Comparison of ENCODE assay signal across 37 cellular contexts in the genomic region with DNA sequence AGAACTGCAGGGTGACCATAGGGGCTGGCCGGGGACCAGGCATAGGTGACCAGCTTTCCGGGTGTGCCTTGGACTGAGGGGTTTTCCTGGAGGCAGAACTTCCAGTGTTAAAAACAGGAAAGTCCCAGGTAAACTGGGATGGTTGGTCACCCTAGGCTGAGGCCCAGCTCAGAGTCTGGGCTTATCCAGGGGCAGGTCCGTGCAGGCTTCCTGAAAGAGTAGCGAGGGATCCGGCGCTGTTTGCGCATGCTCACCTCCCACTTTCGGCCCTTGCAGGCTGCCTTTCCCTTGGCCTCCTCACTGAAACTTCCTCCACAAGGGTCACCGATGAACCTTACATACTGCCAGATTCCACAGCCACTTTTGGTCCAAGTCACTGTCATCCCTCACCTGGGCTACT.
"Had no signal": no experiment of that assay in that cellular context is flagged by ENCODE, and none has a peak within 500 bp of the region (broad histone marks: within the 10 kb centered on the region; RNA-seq: fewer than 3 reads in every experiment).

No MANE protein-coding gene starts in this region.

- DNase-seq: activated CD4-positive, alpha-beta memory T cell treated with anti-CD3 and anti-CD28 coated beads, Interleukin-2, amount 10 ng/mL, durations not matched to agents 7 days and 5 days; activated CD4-positive, alpha-beta T cell treated with anti-CD3 and anti-CD28 coated beads for 1 hour; activated CD4-positive, alpha-beta T cell treated with anti-CD3 and anti-CD28 coated beads for 48 hours; activated CD4-positive, CD25-positive, alpha-beta regulatory T cell; activated CD8-positive, alpha-beta memory T cell treated with anti-CD3 and anti-CD28 coated beads for 24 hours; activated CD8-positive, alpha-beta memory T cell treated with anti-CD3 and anti-CD28 coated beads, Interleukin-2, amount 10 ng/mL, durations not matched to agents 7 days and 5 days; activated effector memory CD4-positive, alpha-beta T cell treated with anti-CD3 and anti-CD28 coated beads, Interleukin-2, amount 50 U/mL, for 16 hours; activated naive CD4-positive, alpha-beta T cell; activated naive CD4-positive, alpha-beta T cell treated with anti-CD3 and anti-CD28 coated beads, Interleukin-2, amount 50 U/mL, for 16 hours; activated naive CD8-positive, alpha-beta T cell treated with anti-CD3 and anti-CD28 coated beads for 36 hours; activated T-cell treated with anti-CD3 and anti-CD28 coated beads, Interleukin-2, amount 50 U/mL, for 1 hour; activated T-cell treated with anti-CD3 and anti-CD28 coated beads, Interleukin-2, amount 50 U/mL, for 72 hours; amniotic stem cell; aorta; brain microvascular endothelial cell; Kasumi-1; KG1; MG63; NCI-H1048; NCI-H1105 treated with DMSO at 0.1 percent for 48 hours; NCI-H1436; NCI-H1694 treated with DMSO at 0.1 percent for 48 hours; NCI-H2029; NCI-H345; NCI-H524 treated with DMSO at 0.1 percent for 48 hours; NK-92 treated with Interleukin-12 subunit alpha and Interleukin-12 subunit beta, amount 100 ng/mL, for 24 hours; PC-3; Peyer's patch; RPMI8226; SIG-M5; SW 1271; T-helper 1 cell; T1000; WERI-Rb-1 had no signal

- H3K27ac ChIP-seq: brain microvascular endothelial cell, cardiac muscle cell, Peyer's patch, WERI-Rb-1 had no signal

- ATAC-seq: activated CD8-positive, alpha-beta memory T cell treated with anti-CD3 and anti-CD28 coated beads, Interleukin-2, amount 10 ng/mL, durations not matched to agents 7 days and 5 days; activated T-cell treated with anti-CD3 and anti-CD28 coated beads, Interleukin-2, amount 50 U/mL, for 72 hours; activated T-helper 17 cell treated with anti-CD3 and anti-CD28 coated beads, Interleukin-2, amount 50 U/mL, for 72 hours; PC-3; Right ventricle myocardium inferior had no signal

- H3K27me3 ChIP-seq: brain microvascular endothelial cell, cardiac muscle cell, MG63, Peyer's patch had no signal

- H3K36me3 ChIP-seq: brain microvascular endothelial cell, cardiac muscle cell, MG63, Peyer's patch, WERI-Rb-1 had no signal

- H3K4me3 ChIP-seq: cardiac muscle cell, MG63, Peyer's patch had no signal

- H3K9me3 ChIP-seq: MG63, Peyer's patch had no signal

- H3K4me1 ChIP-seq: Peyer's patch had no signal
